ENCODE assay signal across 8 cellular contexts in the genomic region with DNA sequence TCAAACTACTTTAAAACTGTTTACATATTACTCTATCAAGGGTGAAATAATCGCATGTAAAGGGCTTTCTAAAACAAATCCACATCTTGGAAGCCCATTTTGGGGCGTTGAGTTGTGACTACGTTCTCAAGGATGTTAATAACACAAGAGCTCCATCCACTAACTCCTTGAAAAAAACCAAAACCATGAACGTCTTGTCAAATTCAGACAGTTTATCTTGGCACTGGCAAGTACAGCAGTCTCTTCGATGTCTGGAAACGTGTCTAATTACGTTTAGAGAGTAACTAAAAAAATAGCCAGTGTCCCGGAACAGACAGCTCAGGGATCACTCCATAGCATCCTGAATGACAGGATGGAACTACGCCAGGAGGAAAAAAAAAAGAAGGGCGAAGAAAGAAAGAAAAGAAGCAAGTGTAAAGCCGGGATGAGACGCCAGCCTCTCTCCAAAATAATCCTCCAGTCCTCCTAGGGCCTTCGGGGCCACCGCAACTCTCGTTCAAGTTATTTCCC. TPM values are rescaled to one million over a fixed set of nuclear protein-coding genes. Genes with fewer than 3 reads are reported as not detected.
DNase-seq lines count a peak whose midpoint lies in the region; ATAC-seq and TF ChIP-seq lines count a peak whose summit lies in the region.

No MANE protein-coding gene starts in this region.

- H3K4me3 ChIP-seq in IMR-90 (ENCODE audit: insufficient read depth, low read depth, low read length): peak overlapping the region; percentile 60; the same call in 1 of the 2 replicates
- H3K4me3 ChIP-seq in cardiac fibroblast (replicated peaks in 1 of 2; ENCODE audit: low read depth in 2 of 2, low read length in 2 of 2): peak overlapping the region; percentile 48 to 80
- H3K4me3 ChIP-seq in mesodermal cell (ENCODE audit: extremely low read depth, insufficient read depth, low read length, poor library complexity, severe bottlenecking): peak overlapping the region; percentile 73

- in situ Hi-C loops in IMR-90 (cut with MboI; ENCODE audit: low sequenced_read_pairs): no loop called here
- in situ Hi-C loops in GM13976 (cut with MboI; ENCODE audit: low sequenced_read_pairs, unreplicated experiment): loop anchor here (5.0 kb wide), 2 partner anchors 34 to 94 kb away; no protein-coding TSS in a partner anchor

- no peak overlapping the region for H3K56ac ChIP-seq in IMR-90 (ENCODE audit: extremely low read depth, insufficient read depth, low read length)

- H3K27ac ChIP-seq in IMR-90 (ENCODE audit: insufficient read depth, low read length) (no peak overlapping the region), mesodermal cell (ENCODE audit: low read depth, low read length, severe bottlenecking) (no peak overlapping the region)

- TF ChIP-seq CTCF in AG09319 (IDR thresholded peaks at IDR 0.05; ENCODE audit: low read depth, low read length) (no peak), IMR-90 (conservative IDR thresholded peaks at IDR 0.05; ENCODE audit: low read depth, low read length) (no peak), cardiac fibroblast (IDR thresholded peaks at IDR 0.05; ENCODE audit: low read depth, low read length) (no peak), GM13976 (IDR thresholded peaks at IDR 0.05; ENCODE audit: borderline replicate concordance, control extremely low read depth, extremely low read depth, insufficient read depth, missing control alignments) (no peak)

- intact Hi-C loops in IMR-90 (cut with micrococcal nuclease): loop anchor here (2.0 to 5.0 kb wide), 3 partner anchors 35 to 876 kb away; partner anchors contain the start of gene TMEM98

- no peak overlapping the region for H3K9ac ChIP-seq in IMR-90 (ENCODE audit: low read depth, low read length)

- H3K4me2 ChIP-seq in IMR-90 (ENCODE audit: low read depth, low read length): peak overlapping the region; percentile 78

- no peak overlapping the region; the same call in 1 of the 2 replicates for H3K23ac ChIP-seq in IMR-90 (ENCODE audit: low read depth, low read length)

- no peak overlapping the region for H2BK15ac ChIP-seq in IMR-90 (ENCODE audit: low read depth, low read length)

- H2AK9ac ChIP-seq in IMR-90 (replicated peaks; ENCODE audit: low read depth, low read length, poor library complexity): no peak overlapping the region

- H3K18ac ChIP-seq in IMR-90 (ENCODE audit: low read depth, low read length): no peak overlapping the region

- TF ChIP-seq POLR2A in IMR-90 (IDR thresholded peaks at IDR 0.05; ENCODE audit: low read depth, low read length): no peak

- CTCF ChIA-PET in IMR-90 (lab: Yijun Ruan, JAX): interaction anchor here (0.6 to 2.6 kb wide), 4 partner anchors 10 to 98 kb away, joined by 3 to 15 read pairs (median 6); no protein-coding TSS in a partner anchor

- ATAC-seq in IMR-90 (ENCODE audit: low read depth) (no peak), HG03439 (IDR thresholded peaks at IDR 0.05; ENCODE audit: unreplicated experiment) (no peak)

- no peaks in the 10 kb centered on the region for H4K20me1 ChIP-seq in IMR-90 (ENCODE audit: insufficient read depth, low read length)

- H3K36me3 ChIP-seq in IMR-90 (ENCODE audit: control insufficient read depth, insufficient read depth, low read length) (no peaks in the 10 kb centered on the region), mesodermal cell (ENCODE audit: control insufficient read depth, insufficient read depth, low read length) (no peaks in the 10 kb centered on the region)

- H4K91ac ChIP-seq in IMR-90 (ENCODE audit: insufficient read depth, low read depth, low read length): no peak overlapping the region

- peaks cover 7% of the 10 kb centered on the region for H3K27me3 ChIP-seq in IMR-90 (ENCODE audit: control insufficient read depth, insufficient read depth, low read length)

- WGBS in IMR-90 (ENCODE audit: extremely low coverage in 2 of 2, insufficient read length in 1 of 2), 2 experiments: 0% methylated on average over 1 of the region's 15 CpGs; no CpG with 5 or more reads in 1 of the 2 experiments
- WGBS in mesodermal cell (ENCODE audit: insufficient coverage in 2 of 2), 2 experiments: 11 to 15% methylated on average over 13 of the region's 15 CpGs

- BruUV-seq in IMR-90 (replicated peaks; lab: Mats Ljungman, UMichigan): no TSS peak

- no peak overlapping the region for H2BK5ac ChIP-seq in IMR-90 (ENCODE audit: low read depth, low read length, poor library complexity, severe bottlenecking)

- H3K14ac ChIP-seq in IMR-90 (replicated peaks; ENCODE audit: low read depth, low read length): no peak overlapping the region

- H3K9me3 ChIP-seq in IMR-90 (ENCODE audit: control insufficient read depth, insufficient read depth, low read length): no peaks in the 10 kb centered on the region
- no peaks in the 10 kb centered on the region for H3K9me3 ChIP-seq in mesodermal cell (ENCODE audit: control insufficient read depth, low read length)

- no peaks in the 10 kb centered on the region for H3K79me1 ChIP-seq in IMR-90 (ENCODE audit: low read depth in 1 of 2, low read length in 2 of 2)

- no peak for TF ChIP-seq RAD21 in IMR-90 (IDR thresholded peaks at IDR 0.05; ENCODE audit: low read length)

- H3K4me1 ChIP-seq in IMR-90 (ENCODE audit: control insufficient read depth, insufficient read depth, low read length): peaks cover 2% of the 10 kb centered on the region
- peaks cover 6% of the 10 kb centered on the region for H3K4me1 ChIP-seq in mesodermal cell (ENCODE audit: control insufficient read depth, insufficient read depth, low read length, poor library complexity, severe bottlenecking)

- no peak overlapping the region for H4K8ac ChIP-seq in IMR-90 (ENCODE audit: low read depth in 2 of 2, low read length in 2 of 2)

- POLR2A ChIA-PET in IMR-90 (lab: Charles Lee; ENCODE audit: unreplicated experiment): interaction anchor here (0.7 kb wide), 1 partner anchor 84 kb away, joined by 3 read pairs; no protein-coding TSS in a partner anchor

- H3K4ac ChIP-seq in IMR-90 (ENCODE audit: low read depth, low read length): no peak overlapping the region

- no peak overlapping the region for H4K5ac ChIP-seq in IMR-90 (ENCODE audit: low read depth, low read length)

- no peak overlapping the region for H2BK20ac ChIP-seq in IMR-90 (ENCODE audit: low read depth, low read length)

- no peaks in the 10 kb centered on the region for H3K9me1 ChIP-seq in IMR-90 (ENCODE audit: insufficient read depth, low read length)

- H2AFZ ChIP-seq in IMR-90 (replicated peaks; ENCODE audit: low read length, poor library complexity): peak overlapping the region; percentile 91

- DNase-seq in AG09319 (ENCODE audit: extremely low read depth, low read depth) (peak; percentile 72), IMR-90 (peak; percentile 1), cardiac fibroblast (ENCODE audit: low read depth in 2 of 2) (peak; percentile 20 to 55), NCI-H187 treated with DMSO at 0.1 percent for 48 hours (lab: John Stamatoyannopoulos, UW) (no peak), GM13976 (ENCODE audit: low spot score) (no peak), DMS153 treated with DMSO at 0.1 percent for 48 hours (lab: John Stamatoyannopoulos, UW; ENCODE audit: unreplicated experiment) (no peak)

- dilution Hi-C loops in IMR-90 (cut with HindIII; ENCODE audit: low sequenced_read_pairs, unreplicated experiment): no loop called here

- no peak overlapping the region for H2BK120ac ChIP-seq in IMR-90 (ENCODE audit: low read depth, low read length)

- no peak overlapping the region for H2AK5ac ChIP-seq in IMR-90 (ENCODE audit: low read depth, low read length)

TF ChIP-seq in IMR-90, 13 proteins besides CTCF, POLR2A, EP300 and RAD21 (continues in another document):
- TF ChIP-seq MAFK (IDR thresholded peaks at IDR 0.05; ENCODE audit: low read depth, low read length) (no peak), MAZ (IDR thresholded peaks at IDR 0.05; ENCODE audit: borderline replicate concordance, low read depth, low read length) (no peak), NFE2L2 (IDR thresholded peaks at IDR 0.05; ENCODE audit: low read depth, low read length) (no peak), SMC3 (IDR thresholded peaks at IDR 0.05; ENCODE audit: low read depth, low read length) (no peak), USF2 (IDR thresholded peaks at IDR 0.05; ENCODE audit: low read depth, low read length) (no peak), CHD1 (IDR thresholded peaks at IDR 0.05; ENCODE audit: low read depth, low read length) (no peak), CEBPB (IDR thresholded peaks at IDR 0.05; ENCODE audit: low read depth, low read length) (no peak), FOS (IDR thresholded peaks at IDR 0.05; ENCODE audit: low read depth, low read length) (no peak), RCOR1 (IDR thresholded peaks at IDR 0.05; ENCODE audit: insufficient replicate concordance, low read length) (no peak), RFX5 (IDR thresholded peaks at IDR 0.05; ENCODE audit: low read depth, low read length) (no peak)
- TF ChIP-seq, protein P1, sequence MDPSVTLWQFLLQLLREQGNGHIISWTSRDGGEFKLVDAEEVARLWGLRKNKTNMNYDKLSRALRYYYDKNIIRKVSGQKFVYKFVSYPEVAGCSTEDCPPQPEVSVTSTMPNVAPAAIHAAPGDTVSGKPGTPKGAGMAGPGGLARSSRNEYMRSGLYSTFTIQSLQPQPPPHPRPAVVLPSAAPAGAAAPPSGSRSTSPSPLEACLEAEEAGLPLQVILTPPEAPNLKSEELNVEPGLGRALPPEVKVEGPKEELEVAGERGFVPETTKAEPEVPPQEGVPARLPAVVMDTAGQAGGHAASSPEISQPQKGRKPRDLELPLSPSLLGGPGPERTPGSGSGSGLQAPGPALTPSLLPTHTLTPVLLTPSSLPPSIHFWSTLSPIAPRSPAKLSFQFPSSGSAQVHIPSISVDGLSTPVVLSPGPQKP (IDR thresholded peaks at IDR 0.05; ENCODE audit: borderline replicate concordance, low read depth, low read length): no peak

RNA-seq across cellular contexts. Expression of gene MYO1D, which starts 1.0 kb away (rescaled TPM):
- total RNA-seq in IMR-90 (2012; rRNA removed): 0.56 and 0.90 TPM in 2 replicates
- polyA plus RNA-seq in IMR-90 (2012; rRNA removed): 0.63 and 0.67 TPM in 2 replicates
- polyA plus RNA-seq in IMR-90 (2012; cell fraction: cytosol; rRNA removed): 0.41 and 0.43 TPM in 2 replicates
- 0.13 and 0.42 TPM in 2 replicates for polyA plus RNA-seq in IMR-90 (2012; cell fraction: nucleus; rRNA removed; ENCODE audit: low replicate concordance)
- 27.9 TPM for polyA plus RNA-seq in mesodermal cell (2013, experiment 1 of 2)
- 28.1 TPM for polyA plus RNA-seq in mesodermal cell (2013, experiment 2 of 2)

RNA-seq across cellular contexts. Expression of gene TMEM98, which starts 52.0 kb away (rescaled TPM):
- total RNA-seq in IMR-90 (2012; rRNA removed): 129 and 173 TPM in 2 replicates
- 195 TPM in 2 replicates for polyA plus RNA-seq in IMR-90 (2012; rRNA removed)
- polyA plus RNA-seq in IMR-90 (2012; cell fraction: cytosol; rRNA removed): 288 and 315 TPM in 2 replicates
- polyA plus RNA-seq in IMR-90 (2012; cell fraction: nucleus; rRNA removed; ENCODE audit: low replicate concordance): 125 and 152 TPM in 2 replicates
- polyA plus RNA-seq in mesodermal cell (2013, experiment 1 of 2): 194 TPM
- polyA plus RNA-seq in mesodermal cell (2013, experiment 2 of 2): 204 TPM

Comparison
In these comparisons a context has a peak if more than half of its experiments do, and no peak if none do; other contexts are left out.
1. DNase-seq: peak in AG09319 (single experiment), IMR-90 (single experiment) and cardiac fibroblast (2 of 2); none in NCI-H187 treated with DMSO at 0.1 percent for 48 hours (single experiment), GM13976 (single experiment) and DMS153 treated with DMSO at 0.1 percent for 48 hours (single experiment).
2. Peak in every context shown above with its lines, with median percentiles within 50 percentile points of each other: H3K4me3 ChIP-seq.